In genomic region chr7:7103343-7104313, GRCh38 we compare ENCODE assay signal across 8 cellular contexts.
DNase-seq lines count a peak whose midpoint lies in the region; ATAC-seq, FAIRE-seq and TF ChIP-seq lines count a peak whose summit lies in the region.

No MANE protein-coding gene starts in this region.

- FAIRE-seq in D721Med (lab: Jason Lieb, UNC) = peak; percentile 74

- H3K27ac ChIP-seq in heart left ventricle = peak overlapping the region in 1 of 12 donors; percentile 10

- H3K27ac Mint-ChIP-seq in activated CD8-positive, alpha-beta T cell treated with anti-CD3 and anti-CD28 coated beads, Interleukin-2, amount 10 ng/mL, durations not matched to agents 7 days and 5 days = peak overlapping the region; percentile 20

- intact Hi-C loops in heart left ventricle (cut with DNase I) = loop anchor here in 9 of 10 donors (2.0 to 10.0 kb wide), 11 partner anchors 74 to 1111 kb away; partner anchors contain the start of genes C1GALT1 (in 4 of the 9) and COL28A1 (in 1 of the 9)
- intact Hi-C loops in sciatic nerve (cut with DNase I) = no loop called here

- H3K4me1 ChIP-seq in heart left ventricle = peaks cover 0 to 22% (median 14%) of the 10 kb centered on the region in 12 donors

- no peaks in the 10 kb centered on the region for H3K36me3 ChIP-seq in heart left ventricle

- 76 to 77% (median 76%) methylated on average over 29 of the region's 29 CpGs for WGBS in heart left ventricle, 4 donors

- DNase-seq in D721Med (ENCODE audit: insufficient read length, low spot score) (peak; percentile 33), NCI-H2171 (lab: John Stamatoyannopoulos, UW) (peak; percentile 1), heart left ventricle (no peak), sciatic nerve (ENCODE audit: low spot score) (no peak)
- peak; percentile 31 for DNase-seq in activated CD8-positive, alpha-beta T cell treated with anti-CD3 and anti-CD28 coated beads, Interleukin-2, amount 10 ng/mL, durations not matched to agents 7 days and 5 days

- no peaks in the 10 kb centered on the region for H3K27me3 ChIP-seq in heart left ventricle

- POLR2A ChIA-PET in activated CD8-positive, alpha-beta T cell treated with anti-CD3 and anti-CD28 coated beads, Interleukin-2, amount 10 ng/mL, durations not matched to agents 7 days and 5 days (lab: Charles Lee) = interaction anchor here (0.7 to 2.1 kb wide), 2 partner anchors 79 to 1160 kb away, joined by 3 to 11 read pairs; partner anchors contain the start of gene C1GALT1

- peaks cover 3% of the 10 kb centered on the region for H3K36me3 Mint-ChIP-seq in activated CD8-positive, alpha-beta T cell treated with anti-CD3 and anti-CD28 coated beads, Interleukin-2, amount 10 ng/mL, durations not matched to agents 7 days and 5 days (ENCODE audit: low read depth)

- peaks cover 20% of the 10 kb centered on the region for H3K4me1 Mint-ChIP-seq in activated CD8-positive, alpha-beta T cell treated with anti-CD3 and anti-CD28 coated beads, Interleukin-2, amount 10 ng/mL, durations not matched to agents 7 days and 5 days (ENCODE audit: low read depth)

- peaks cover 5% of the 10 kb centered on the region for H3K27me3 Mint-ChIP-seq in activated CD8-positive, alpha-beta T cell treated with anti-CD3 and anti-CD28 coated beads, Interleukin-2, amount 10 ng/mL, durations not matched to agents 7 days and 5 days (ENCODE audit: low read depth)

- H3K4me3 Mint-ChIP-seq in activated CD8-positive, alpha-beta T cell treated with anti-CD3 and anti-CD28 coated beads, Interleukin-2, amount 10 ng/mL, durations not matched to agents 7 days and 5 days = no peak overlapping the region

- peak overlapping the region in 2 of 12 donors; percentile 19 to 40 for H3K4me3 ChIP-seq in heart left ventricle

- peaks cover 8% of the 10 kb centered on the region for H3K9me3 Mint-ChIP-seq in activated CD8-positive, alpha-beta T cell treated with anti-CD3 and anti-CD28 coated beads, Interleukin-2, amount 10 ng/mL, durations not matched to agents 7 days and 5 days (ENCODE audit: insufficient read depth)

- H3K9me3 ChIP-seq in heart left ventricle = peaks cover 0 to 4% (median under 1%) of the 10 kb centered on the region in 12 donors

- peak; percentile 74 for ATAC-seq in GM21786 (IDR thresholded peaks at IDR 0.05; ENCODE audit: unreplicated experiment)
- peak; percentile 80 for ATAC-seq in activated CD8-positive, alpha-beta T cell treated with anti-CD3 and anti-CD28 coated beads, Interleukin-2, amount 10 ng/mL, durations not matched to agents 7 days and 5 days
- ATAC-seq in heart left ventricle = peak in 3 of 4 donors; percentile 53 to 66 (median 60)
- ATAC-seq in sciatic nerve = peak; percentile 76
- ATAC-seq in HG02970 (IDR thresholded peaks at IDR 0.05; ENCODE audit: low FRiP score, unreplicated experiment) = no peak
- no peak for ATAC-seq in GM21723 (IDR thresholded peaks at IDR 0.05; ENCODE audit: unreplicated experiment)

- no peak for TF ChIP-seq POLR2A in heart left ventricle (IDR thresholded peaks at IDR 0.05)

- CTCF ChIA-PET in activated CD8-positive, alpha-beta T cell treated with anti-CD3 and anti-CD28 coated beads, Interleukin-2, amount 10 ng/mL, durations not matched to agents 7 days and 5 days (lab: Charles Lee) = interaction anchor here (0.7 to 5.4 kb wide), 37 partner anchors 10 to 1193 kb away, joined by 3 to 50 read pairs (median 3); partner anchors contain the start of gene C1GALT1

- TF ChIP-seq CTCF in D721Med (IDR thresholded peaks at IDR 0.05; ENCODE audit: insufficient read depth, missing control alignments) (peak; percentile 67), heart left ventricle (IDR thresholded peaks at IDR 0.05) (peak; percentile 59 to 77 (median 70))

Comparison
In these comparisons a context has a peak if more than half of its experiments do, and no peak if none do; other contexts are left out.
1. DNase-seq: peak in D721Med (single experiment), NCI-H2171 (single experiment) and activated CD8-positive, alpha-beta T cell treated with anti-CD3 and anti-CD28 coated beads, Interleukin-2, amount 10 ng/mL, durations not matched to agents 7 days and 5 days (single experiment); none in heart left ventricle (0 of 5) and sciatic nerve (single experiment).
2. ATAC-seq: peak in GM21786 (single experiment), activated CD8-positive, alpha-beta T cell treated with anti-CD3 and anti-CD28 coated beads, Interleukin-2, amount 10 ng/mL, durations not matched to agents 7 days and 5 days (single experiment), heart left ventricle (3 of 4) and sciatic nerve (single experiment); none in HG02970 (single experiment) and GM21723 (single experiment).